In genomic region chr11:122653911-122654310, GRCh38 we compare ENCODE assay signal across 26 cellular contexts. TPM values are rescaled to one million over a fixed set of nuclear protein-coding genes. Genes with fewer than 3 reads are reported as not detected.
DNase-seq lines count a peak whose midpoint lies in the region; ATAC-seq, FAIRE-seq and TF ChIP-seq lines count a peak whose summit lies in the region.
"Had no signal": no experiment of that assay in that cellular context is flagged by ENCODE, and none has a peak within 500 bp of the region (broad histone marks: within the 10 kb centered on the region; RNA-seq: fewer than 3 reads in every experiment).

No MANE protein-coding gene starts in this region.

- peak overlapping the region; percentile 35; the same call in 1 of the 2 replicates for H2BK120ac ChIP-seq in IMR-90 (ENCODE audit: low read depth, low read length)

- peak overlapping the region; percentile 1; the same call in 1 of the 3 replicates for H2BK15ac ChIP-seq in IMR-90 (ENCODE audit: low read depth, low read length)

- no peak for FAIRE-seq in endothelial cell of umbilical vein (lab: Jason Lieb, UNC)
- FAIRE-seq: kidney, urothelium cell line had no signal

- peaks cover 6% of the 10 kb centered on the region for H3K4me1 ChIP-seq in IMR-90 (ENCODE audit: control insufficient read depth, insufficient read depth, low read length)
- peaks cover 17% of the 10 kb centered on the region for H3K4me1 ChIP-seq in endothelial cell of umbilical vein (ENCODE audit: control insufficient read depth, extremely low read depth, insufficient read depth, low read length)
- H3K4me1 ChIP-seq in Peyer's patch, result peaks cover 0 to 13% (median 4%) of the 10 kb centered on the region in 4 donors
- H3K4me1 ChIP-seq in esophagus muscularis mucosa, result peaks cover 9 to 18% (median 17%) of the 10 kb centered on the region in 4 donors
- H3K4me1 ChIP-seq: prostate gland had no signal

- no peak overlapping the region for H3K23ac ChIP-seq in IMR-90 (ENCODE audit: low read depth, low read length)

- dilution Hi-C loops in IMR-90 (cut with HindIII; ENCODE audit: low sequenced_read_pairs, unreplicated experiment), result no loop called here
- dilution Hi-C loops in endothelial cell of umbilical vein (cut with MboI; ENCODE audit: extremely low pct_ligation_motif_present, low sequenced_read_pairs), result no loop called here

- TF ChIP-seq RAD21 in IMR-90 (IDR thresholded peaks at IDR 0.05; ENCODE audit: low read length), result peak; percentile 18; the same call in 1 of the 2 replicates

- H3K4me3 ChIP-seq in AG04450 (ENCODE audit: low read depth, low read length), result no peak overlapping the region
- H3K4me3 ChIP-seq in IMR-90 (ENCODE audit: insufficient read depth, low read depth, low read length), result no peak overlapping the region
- no peak overlapping the region for H3K4me3 ChIP-seq in endothelial cell of umbilical vein (replicated peaks in 1 of 3; ENCODE audit: insufficient read depth in 1 of 3, low read depth in 1 of 3, low read length in 3 of 3)
- no peak overlapping the region for H3K4me3 ChIP-seq in Peyer's patch
- H3K4me3 ChIP-seq in esophagus muscularis mucosa, result no peak overlapping the region
- H3K4me3 ChIP-seq: prostate gland had no signal

- H4K5ac ChIP-seq in IMR-90 (ENCODE audit: low read depth, low read length), result no peak overlapping the region

- no peaks in the 10 kb centered on the region for H3K36me3 ChIP-seq in IMR-90 (ENCODE audit: control insufficient read depth, insufficient read depth, low read length)
- H3K36me3 ChIP-seq in endothelial cell of umbilical vein (ENCODE audit: control insufficient read depth in 2 of 2, extremely low read depth in 1 of 2, insufficient read depth in 2 of 2, low read length in 2 of 2), result no peaks in the 10 kb centered on the region
- H3K36me3 ChIP-seq in Peyer's patch, result no peaks in the 10 kb centered on the region
- H3K36me3 ChIP-seq in esophagus muscularis mucosa, result no peaks in the 10 kb centered on the region
- H3K36me3 ChIP-seq: neutrophil, prostate gland had no signal

- no peak overlapping the region for H3K27ac Mint-ChIP-seq in nephron
- no peak overlapping the region for H3K27ac Mint-ChIP-seq in activated CD8-positive, alpha-beta memory T cell treated with anti-CD3 and anti-CD28 coated beads, Interleukin-2, amount 10 ng/mL, durations not matched to agents 7 days and 5 days
- H3K27ac Mint-ChIP-seq: activated T-helper 1 cell treated with anti-CD3 and anti-CD28 coated beads, Interleukin-12 subunit alpha, Interleukin-12 subunit beta, Interleukin-2, Interleukin-4 antibody, amounts not matched to agents 30 ng/mL and 10 ng/mL and 1 ng/mL, durations not matched to agents 14 hours and 24 hours and 36 hours had no signal

- H3K9ac ChIP-seq in IMR-90 (ENCODE audit: low read depth, low read length) (no peak overlapping the region), endothelial cell of umbilical vein (replicated peaks; ENCODE audit: extremely low read depth, insufficient read depth, low read length) (no peak overlapping the region)

- no peak overlapping the region for H3K18ac ChIP-seq in IMR-90 (ENCODE audit: low read depth, low read length)

- no peaks in the 10 kb centered on the region for H3K36me3 Mint-ChIP-seq in nephron (ENCODE audit: low read depth)
- peaks cover 11% of the 10 kb centered on the region for H3K36me3 Mint-ChIP-seq in activated CD8-positive, alpha-beta memory T cell treated with anti-CD3 and anti-CD28 coated beads, Interleukin-2, amount 10 ng/mL, durations not matched to agents 7 days and 5 days

- peak overlapping the region; percentile 39; the same call in 1 of the 2 replicates for H2BK20ac ChIP-seq in IMR-90 (ENCODE audit: low read depth, low read length)

- intact Hi-C loops in IMR-90 (cut with micrococcal nuclease) (loop anchor here (2.0 kb wide), 1 partner anchor 55 kb away; no protein-coding TSS in a partner anchor), endothelial cell of umbilical vein (cut with micrococcal nuclease) (no loop called here), esophagus muscularis mucosa (cut with DNase I) (no loop called here)

- BruUV-seq in IMR-90 (replicated peaks; lab: Mats Ljungman, UMichigan) (no TSS peak), endothelial cell of umbilical vein (replicated peaks; lab: Mats Ljungman, UMichigan) (no TSS peak)

- WGBS in IMR-90 (ENCODE audit: extremely low coverage in 2 of 2, insufficient read length in 1 of 2), 2 experiments, result no CpG with 5 or more reads among the region's 2 CpGs
- 43% methylated on average over 2 of the region's 2 CpGs for WGBS in esophagus muscularis mucosa

- peak; percentile 33 for TF ChIP-seq CTCF in AG04450 (IDR thresholded peaks at IDR 0.05; ENCODE audit: low read depth, low read length)
- peak; percentile 40; the same call in 1 of the 2 replicates for TF ChIP-seq CTCF in IMR-90 (conservative IDR thresholded peaks at IDR 0.05; ENCODE audit: low read depth, low read length)
- TF ChIP-seq CTCF in endothelial cell of umbilical vein (IDR thresholded peaks at IDR 0.05; ENCODE audit: extremely low read depth in 1 of 2, insufficient read depth in 1 of 2, low read depth in 1 of 2, low read length in 2 of 2), result no peak
- TF ChIP-seq CTCF in nephron (IDR thresholded peaks at IDR 0.05; ENCODE audit: unreplicated experiment in 3 of 3), result no peak
- no peak for TF ChIP-seq CTCF in Peyer's patch (IDR thresholded peaks at IDR 0.05)
- no peak for TF ChIP-seq CTCF in esophagus muscularis mucosa (IDR thresholded peaks at IDR 0.05)

- no peak overlapping the region for H2BK5ac ChIP-seq in IMR-90 (ENCODE audit: low read depth, low read length, poor library complexity, severe bottlenecking)

- peaks cover 8 to 23% of the 10 kb centered on the region in 2 experiments for H3K79me1 ChIP-seq in IMR-90 (ENCODE audit: low read depth in 1 of 2, low read length in 2 of 2)

- H4K8ac ChIP-seq in IMR-90 (ENCODE audit: low read depth in 2 of 2, low read length in 2 of 2), result peak overlapping the region in 1 of 2 experiments; percentile 2; a peak in 1 of 4 replicates

- H3K4me3 Mint-ChIP-seq in nephron, result peak overlapping the region in 2 of 3 experiments; percentile 13 to 20
- H3K4me3 Mint-ChIP-seq in activated CD8-positive, alpha-beta memory T cell treated with anti-CD3 and anti-CD28 coated beads, Interleukin-2, amount 10 ng/mL, durations not matched to agents 7 days and 5 days, result no peak overlapping the region
- H3K4me3 Mint-ChIP-seq: activated T-helper 1 cell treated with anti-CD3 and anti-CD28 coated beads, Interleukin-12 subunit alpha, Interleukin-12 subunit beta, Interleukin-2, Interleukin-4 antibody, amounts not matched to agents 30 ng/mL and 10 ng/mL and 1 ng/mL, durations not matched to agents 14 hours and 24 hours and 36 hours had no signal

- no peak for ATAC-seq in IMR-90 (ENCODE audit: low read depth)
- ATAC-seq in activated CD8-positive, alpha-beta memory T cell treated with anti-CD3 and anti-CD28 coated beads, Interleukin-2, amount 10 ng/mL, durations not matched to agents 7 days and 5 days, result no peak

- H4K20me1 ChIP-seq in IMR-90 (ENCODE audit: insufficient read depth, low read length) (peaks cover 6% of the 10 kb centered on the region; the same call in 1 of the 2 replicates), endothelial cell of umbilical vein (replicated peaks; ENCODE audit: control insufficient read depth, extremely low read depth, insufficient read depth, low read length) (no peaks in the 10 kb centered on the region)

- no peak overlapping the region for H3K56ac ChIP-seq in IMR-90 (ENCODE audit: extremely low read depth, insufficient read depth, low read length)

- H3K4ac ChIP-seq in IMR-90 (ENCODE audit: low read depth, low read length), result peak overlapping the region; percentile 23; the same call in 1 of the 2 replicates

- no peak overlapping the region for H3K27ac ChIP-seq in AG04450 (ENCODE audit: low read depth, low read length)
- no peak overlapping the region for H3K27ac ChIP-seq in IMR-90 (ENCODE audit: insufficient read depth, low read length)
- no peak overlapping the region for H3K27ac ChIP-seq in endothelial cell of umbilical vein (ENCODE audit: insufficient read depth, low read depth, low read length)
- no peak overlapping the region for H3K27ac ChIP-seq in Peyer's patch
- no peak overlapping the region for H3K27ac ChIP-seq in esophagus muscularis mucosa (replicated peaks in 1 of 4)
- H3K27ac ChIP-seq: prostate gland, VCaP had no signal

- H3K79me2 ChIP-seq in endothelial cell of umbilical vein (ENCODE audit: control insufficient read depth, insufficient read depth, low read length), result peaks cover 24% of the 10 kb centered on the region

- peaks cover 15% of the 10 kb centered on the region for H3K4me1 Mint-ChIP-seq in nephron
- peaks cover 27% of the 10 kb centered on the region for H3K4me1 Mint-ChIP-seq in activated CD8-positive, alpha-beta memory T cell treated with anti-CD3 and anti-CD28 coated beads, Interleukin-2, amount 10 ng/mL, durations not matched to agents 7 days and 5 days

- H4K91ac ChIP-seq in IMR-90 (ENCODE audit: insufficient read depth, low read depth, low read length), result no peak overlapping the region

- H3K9me1 ChIP-seq in IMR-90 (ENCODE audit: insufficient read depth, low read length) (peaks cover 8% of the 10 kb centered on the region), endothelial cell of umbilical vein (replicated peaks; ENCODE audit: control insufficient read depth, extremely low read depth, insufficient read depth, low read length) (no peaks in the 10 kb centered on the region)

- H3K27me3 ChIP-seq in AG04450 (ENCODE audit: control insufficient read depth, insufficient read depth, low read length) (no peaks in the 10 kb centered on the region), IMR-90 (ENCODE audit: control insufficient read depth, insufficient read depth, low read length) (no peaks in the 10 kb centered on the region), endothelial cell of umbilical vein (ENCODE audit: control insufficient read depth in 2 of 2, insufficient read depth in 2 of 2, low read length in 2 of 2) (no peaks in the 10 kb centered on the region), Peyer's patch (no peaks in the 10 kb centered on the region), esophagus muscularis mucosa (peaks cover 0 to 21% (median 0%) of the 10 kb centered on the region in 4 donors)

- TF ChIP-seq POLR2A in IMR-90 (IDR thresholded peaks at IDR 0.05; ENCODE audit: low read depth, low read length) (no peak), endothelial cell of umbilical vein (IDR thresholded peaks at IDR 0.05; ENCODE audit: low read depth, low read length) (no peak), Peyer's patch (IDR thresholded peaks at IDR 0.05) (no peak), esophagus muscularis mucosa (IDR thresholded peaks at IDR 0.05; ENCODE audit: low read depth) (no peak)

- H3K9me3 Mint-ChIP-seq in nephron, result peaks cover 2% of the 10 kb centered on the region
- no peaks in the 10 kb centered on the region for H3K9me3 Mint-ChIP-seq in activated CD8-positive, alpha-beta memory T cell treated with anti-CD3 and anti-CD28 coated beads, Interleukin-2, amount 10 ng/mL, durations not matched to agents 7 days and 5 days (ENCODE audit: low read depth)
- H3K9me3 Mint-ChIP-seq: activated T-helper 1 cell treated with anti-CD3 and anti-CD28 coated beads, Interleukin-12 subunit alpha, Interleukin-12 subunit beta, Interleukin-2, Interleukin-4 antibody, amounts not matched to agents 30 ng/mL and 10 ng/mL and 1 ng/mL, durations not matched to agents 14 hours and 24 hours and 36 hours; CD4-positive, alpha-beta memory T cell had no signal

- H2AFZ ChIP-seq in IMR-90 (replicated peaks; ENCODE audit: low read length, poor library complexity) (no peak overlapping the region), endothelial cell of umbilical vein (ENCODE audit: low read depth, low read length) (no peak overlapping the region)

- DNase-seq in AG04450 (ENCODE audit: low read depth, low spot score), result no peak
- peak; percentile 60 for DNase-seq in IMR-90
- no peak for DNase-seq in endothelial cell of umbilical vein (ENCODE audit: low read depth, low spot score)
- no peak for DNase-seq in Peyer's patch
- DNase-seq in activated CD8-positive, alpha-beta memory T cell treated with anti-CD3 and anti-CD28 coated beads, Interleukin-2, amount 10 ng/mL, durations not matched to agents 7 days and 5 days, result no peak
- no peak for DNase-seq in NOMO-1 treated with DMSO at 0.1 percent for 48 hours (lab: John Stamatoyannopoulos, UW; ENCODE audit: unreplicated experiment)
- DNase-seq in esophagus muscularis mucosa (ENCODE audit: extremely low spot score), result no peak
- DNase-seq: ACHN; activated CD4-positive, alpha-beta T cell treated with anti-CD3 and anti-CD28 coated beads for 48 hours; activated naive CD4-positive, alpha-beta T cell treated with anti-CD3 and anti-CD28 coated beads, Interleukin-2, amount 50 U/mL, for 16 hours; aorta; CD4-positive, alpha-beta memory T cell; DMS153; effector CD4-positive, alpha-beta T cell; kidney; mammary epithelial cell; NCI-H1105 treated with DMSO at 0.1 percent for 48 hours; NCI-H2029 treated with DMSO at 0.1 percent for 48 hours; NCI-H774; Right ventricle myocardium superior had no signal

- H3K9me3 ChIP-seq in AG04450 (ENCODE audit: control insufficient read depth, insufficient read depth, low read length) (no peaks in the 10 kb centered on the region; the same call in 1 of the 2 replicates), IMR-90 (ENCODE audit: control insufficient read depth, insufficient read depth, low read length) (no peaks in the 10 kb centered on the region), endothelial cell of umbilical vein (replicated peaks; ENCODE audit: control insufficient read depth, insufficient read depth, low read length) (no peaks in the 10 kb centered on the region), Peyer's patch (no peaks in the 10 kb centered on the region), esophagus muscularis mucosa (no peaks in the 10 kb centered on the region)
- H3K9me3 ChIP-seq: neutrophil, prostate gland had no signal

- TF ChIP-seq EP300 in esophagus muscularis mucosa (IDR thresholded peaks at IDR 0.05), result no peak

- H3K4me2 ChIP-seq in IMR-90 (ENCODE audit: low read depth, low read length), result no peak overlapping the region
- H3K4me2 ChIP-seq in endothelial cell of umbilical vein (ENCODE audit: insufficient read depth, low read length), result no peak overlapping the region

- H2AK9ac ChIP-seq in IMR-90 (replicated peaks; ENCODE audit: low read depth, low read length, poor library complexity), result no peak overlapping the region

- POLR2A ChIA-PET in AG04450 (lab: Yijun Ruan, JAX) (interaction anchor here (0.6 kb wide), 1 partner anchor 197 kb away, joined by 3 read pairs; no protein-coding TSS in a partner anchor), IMR-90 (lab: Charles Lee; ENCODE audit: unreplicated experiment) (no interaction called here), endothelial cell of umbilical vein (lab: Charles Lee) (no interaction called here)

- H2AK5ac ChIP-seq in IMR-90 (ENCODE audit: low read depth, low read length), result no peak overlapping the region

- peaks cover 53% of the 10 kb centered on the region for H3K27me3 Mint-ChIP-seq in nephron (ENCODE audit: low read depth)
- H3K27me3 Mint-ChIP-seq in activated CD8-positive, alpha-beta memory T cell treated with anti-CD3 and anti-CD28 coated beads, Interleukin-2, amount 10 ng/mL, durations not matched to agents 7 days and 5 days, result peaks cover 43% of the 10 kb centered on the region
- H3K27me3 Mint-ChIP-seq: CD4-positive, alpha-beta memory T cell had no signal

- in situ Hi-C loops in IMR-90 (cut with MboI; ENCODE audit: low sequenced_read_pairs), result no loop called here

- H3K14ac ChIP-seq in IMR-90 (replicated peaks; ENCODE audit: low read depth, low read length), result no peak overlapping the region; the same call in 1 of the 2 replicates

- CTCF ChIA-PET in AG04450 (lab: Charles Lee) (interaction anchor here (1.3 kb wide), 1 partner anchor 25 kb away, joined by 3 read pairs; no protein-coding TSS in a partner anchor), IMR-90 (lab: Yijun Ruan, JAX) (interaction anchor here (0.6 to 1.2 kb wide), 2 partner anchors 126 to 127 kb away, joined by 3 read pairs; no protein-coding TSS in a partner anchor), endothelial cell of umbilical vein (lab: Charles Lee) (interaction anchor here (1.0 to 2.0 kb wide), 5 partner anchors 9 to 128 kb away, joined by 4 to 27 read pairs (median 4); no protein-coding TSS in a partner anchor)
- CTCF ChIA-PET in activated CD8-positive, alpha-beta memory T cell treated with anti-CD3 and anti-CD28 coated beads, Interleukin-2, amount 10 ng/mL, durations not matched to agents 7 days and 5 days (lab: Charles Lee), result interaction anchor here (14.7 kb wide), 1 partner anchor 99 kb away, joined by 288 read pairs; no protein-coding TSS in a partner anchor

RNA-seq across cellular contexts. Expression of gene UBASH3B, which starts 1.6 kb away (rescaled TPM):
- polyA plus RNA-seq in AG04450 (2011; rRNA removed) (19.1 and 25.0 TPM in 2 replicates), IMR-90 (2012; rRNA removed) (27.2 and 28.5 TPM in 2 replicates), endothelial cell of umbilical vein (20.5 and 23.7 TPM in 2 replicates)
- polyA minus RNA-seq in AG04450 (2011; rRNA and poly(A)+ RNA removed), result 93.1 and 124 TPM in 2 replicates
- total RNA-seq in IMR-90 (2012; rRNA removed) (48.0 and 48.6 TPM in 2 replicates), endothelial cell of umbilical vein (38.1 and 38.8 TPM in 2 replicates), Peyer's patch (10 to 100 TPM in 1 of 4 donors, 1 to 10 TPM in 3; 2.3 to 14.9 (median 5.2) TPM), esophagus muscularis mucosa (1 to 10 TPM in 3 of 4 donors, under 1 TPM in 1; 0.42 to 6.8 (median 1.7) TPM)
- polyA plus RNA-seq in IMR-90 (2012; cell fraction: cytosol; rRNA removed), result 21.2 and 31.1 TPM in 2 replicates
- polyA plus RNA-seq in IMR-90 (2012; cell fraction: nucleus; rRNA removed; ENCODE audit: low replicate concordance), result 23.4 and 27.3 TPM in 2 replicates
- polyA plus RNA-seq in endothelial cell of umbilical vein (2011; cell fraction: cytosol; rRNA removed), result 15.8 and 18.5 TPM in 2 replicates
- 16.8 and 17.3 TPM in 2 replicates for polyA plus RNA-seq in endothelial cell of umbilical vein (2011; cell fraction: nucleus; rRNA removed)
- 24.9 and 36.1 TPM in 2 replicates for polyA plus RNA-seq in endothelial cell of umbilical vein (2012)
- polyA minus RNA-seq in endothelial cell of umbilical vein, result 56.3 and 71.7 TPM in 2 replicates
- 0.72 TPM for polyA minus RNA-seq in endothelial cell of umbilical vein (2011; cell fraction: cytosol; rRNA and poly(A)+ RNA removed)
- 27.9 and 30.1 TPM in 2 replicates for polyA minus RNA-seq in endothelial cell of umbilical vein (2011; cell fraction: nucleus; rRNA and poly(A)+ RNA removed)
- 100 to 1,000 TPM in 1 of 2 experiments, 10 to 100 TPM in 1; 67.3 to 108 TPM for total RNA-seq in activated CD8-positive, alpha-beta memory T cell treated with anti-CD3 and anti-CD28 coated beads, Interleukin-2, amount 10 ng/mL, durations not matched to agents 7 days and 5 days

Comparison
In these comparisons a context has a peak if more than half of its experiments do, and no peak if none do; other contexts are left out.
1. CTCF ChIP-seq: peak in AG04450 (single experiment) and IMR-90 (single experiment); none in endothelial cell of umbilical vein (0 of 2), nephron (0 of 3), Peyer's patch (0 of 6) and esophagus muscularis mucosa (0 of 3).